In genomic region chr17:8785547-8786412, GRCh38 we compare ENCODE assay signal across 9 cellular contexts. TPM values are rescaled to one million over a fixed set of nuclear protein-coding genes. Genes with fewer than 3 reads are reported as not detected.
DNase-seq lines count a peak whose midpoint lies in the region; ATAC-seq, FAIRE-seq and TF ChIP-seq lines count a peak whose summit lies in the region.
"Had no signal": no experiment of that assay in that cellular context is flagged by ENCODE, and none has a peak within 500 bp of the region (broad histone marks: within the 10 kb centered on the region; RNA-seq: fewer than 3 reads in every experiment).

No MANE protein-coding gene starts in this region.

- peak; percentile 37 for FAIRE-seq in astrocyte (lab: Jason Lieb, UNC)

- H3K27ac Mint-ChIP-seq in T-helper 17 cell, result no peak overlapping the region
- H3K27ac Mint-ChIP-seq in astrocyte (ENCODE audit: unreplicated experiment), result no peak overlapping the region
- H3K27ac Mint-ChIP-seq: activated naive CD4-positive, alpha-beta T cell treated with anti-CD3 and anti-CD28 coated beads, Interleukin-2, amount 50 U/mL, for 24 hours had no signal

- peaks cover 4% of the 10 kb centered on the region for H3K9me3 Mint-ChIP-seq in astrocyte (ENCODE audit: unreplicated experiment)
- H3K9me3 Mint-ChIP-seq: activated naive CD4-positive, alpha-beta T cell treated with anti-CD3 and anti-CD28 coated beads, Interleukin-2, amount 50 U/mL, for 24 hours had no signal

- H3K9me3 ChIP-seq in T-helper 17 cell (ENCODE audit: control insufficient read depth, low read length, poor library complexity, severe bottlenecking) (no peaks in the 10 kb centered on the region), astrocyte (ENCODE audit: insufficient read depth, low read depth, low read length) (no peaks in the 10 kb centered on the region)

- ATAC-seq in T-helper 17 cell (peak; percentile 56), HG02642 (IDR thresholded peaks at IDR 0.05; ENCODE audit: poor library complexity, unreplicated experiment) (no peak), GM18867 (IDR thresholded peaks at IDR 0.05; ENCODE audit: unreplicated experiment) (no peak)

- no peak overlapping the region for H3K4me3 Mint-ChIP-seq in T-helper 17 cell
- H3K4me3 Mint-ChIP-seq in astrocyte (ENCODE audit: unreplicated experiment), result no peak overlapping the region
- H3K4me3 Mint-ChIP-seq: activated naive CD4-positive, alpha-beta T cell treated with anti-CD3 and anti-CD28 coated beads, Interleukin-2, amount 50 U/mL, for 24 hours had no signal

- DNase-seq in DMS53 (lab: John Stamatoyannopoulos, UW), result peak; percentile 79
- peak; percentile 27 to 36 for DNase-seq in Kasumi-1 (lab: John Stamatoyannopoulos, UW)
- peak; percentile 31 to 41 (median 33) for DNase-seq in T-helper 17 cell
- peak; percentile 21 for DNase-seq in astrocyte (ENCODE audit: low read depth)
- DNase-seq in hepatic stellate cell (ENCODE audit: low spot score), result peak; percentile 73
- peak; percentile 1 for DNase-seq in skeletal muscle cell (ENCODE audit: low read depth)

- no peak overlapping the region for H3K27ac ChIP-seq in astrocyte (ENCODE audit: low read depth, low read length)

- no peaks in the 10 kb centered on the region for H3K79me2 ChIP-seq in astrocyte (ENCODE audit: insufficient read depth, low read length)

- peaks cover 3% of the 10 kb centered on the region for H3K4me1 Mint-ChIP-seq in T-helper 17 cell
- peaks cover 3% of the 10 kb centered on the region for H3K4me1 Mint-ChIP-seq in astrocyte (ENCODE audit: low read depth, unreplicated experiment)
- H3K4me1 Mint-ChIP-seq: activated naive CD4-positive, alpha-beta T cell treated with anti-CD3 and anti-CD28 coated beads, Interleukin-2, amount 50 U/mL, for 24 hours had no signal

- no peaks in the 10 kb centered on the region for H3K36me3 ChIP-seq in astrocyte (ENCODE audit: insufficient read depth, low read length)

- H2AFZ ChIP-seq in astrocyte (ENCODE audit: low read depth, low read length), result no peak overlapping the region

- H3K27me3 ChIP-seq in astrocyte (ENCODE audit: insufficient read depth, low read length), result peaks cover 5% of the 10 kb centered on the region

- no peaks in the 10 kb centered on the region for H4K20me1 ChIP-seq in astrocyte (ENCODE audit: insufficient read depth, low read length)

- peaks cover 20% of the 10 kb centered on the region for H3K27me3 Mint-ChIP-seq in T-helper 17 cell
- H3K27me3 Mint-ChIP-seq in astrocyte (ENCODE audit: low read depth, unreplicated experiment), result peaks cover 6% of the 10 kb centered on the region
- H3K27me3 Mint-ChIP-seq: activated naive CD4-positive, alpha-beta T cell treated with anti-CD3 and anti-CD28 coated beads, Interleukin-2, amount 50 U/mL, for 24 hours had no signal

- H3K4me1 ChIP-seq in astrocyte (ENCODE audit: insufficient read depth, low read length), result no peaks in the 10 kb centered on the region

- H3K36me3 Mint-ChIP-seq in T-helper 17 cell (ENCODE audit: low read depth) (peaks cover 2% of the 10 kb centered on the region), astrocyte (ENCODE audit: low read depth, unreplicated experiment) (peaks cover 4% of the 10 kb centered on the region)
- H3K36me3 Mint-ChIP-seq: activated naive CD4-positive, alpha-beta T cell treated with anti-CD3 and anti-CD28 coated beads, Interleukin-2, amount 50 U/mL, for 24 hours had no signal

- peak; percentile 74 for TF ChIP-seq CTCF in astrocyte (IDR thresholded peaks at IDR 0.05; ENCODE audit: insufficient read depth, low read depth, low read length)

- H3K9ac ChIP-seq in astrocyte (ENCODE audit: low read length), result no peak overlapping the region

- no peak overlapping the region for H3K4me2 ChIP-seq in astrocyte (ENCODE audit: low read length)

- H3K4me3 ChIP-seq in astrocyte (ENCODE audit: insufficient read depth, low read depth, low read length), result no peak overlapping the region
- no peak overlapping the region for H3K4me3 ChIP-seq in skeletal muscle cell (ENCODE audit: low read depth, low read length)

RNA-seq across cellular contexts. Expression of gene MFSD6L, which starts 13.4 kb away (rescaled TPM):
- not detected for total RNA-seq in T-helper 17 cell
- total RNA-seq in astrocyte, result 0.12 TPM in 1 of 2 replicates, not detected in the other

RNA-seq across cellular contexts. Expression of gene SPDYE4, which starts 27.4 kb away (rescaled TPM):
- total RNA-seq in T-helper 17 cell (not detected), astrocyte (not detected in 2 replicates)

RNA-seq across cellular contexts. Expression of gene CCDC42, which starts 41.1 kb away (rescaled TPM):
- under 1 TPM; 0.26 to 0.67 TPM for total RNA-seq in T-helper 17 cell
- total RNA-seq in astrocyte, result not detected in 2 replicates

Comparison
In these comparisons a context has a peak if more than half of its experiments do, and no peak if none do; other contexts are left out.
1. DNase-seq: peak in every context shown above with its lines; median percentile 79 in DMS53; 73 in hepatic stellate cell; 33 in T-helper 17 cell; 32 in Kasumi-1; 21 in astrocyte; 1 in skeletal muscle cell.